10 cellular contexts compared by ENCODE assay signal in the genomic region with DNA sequence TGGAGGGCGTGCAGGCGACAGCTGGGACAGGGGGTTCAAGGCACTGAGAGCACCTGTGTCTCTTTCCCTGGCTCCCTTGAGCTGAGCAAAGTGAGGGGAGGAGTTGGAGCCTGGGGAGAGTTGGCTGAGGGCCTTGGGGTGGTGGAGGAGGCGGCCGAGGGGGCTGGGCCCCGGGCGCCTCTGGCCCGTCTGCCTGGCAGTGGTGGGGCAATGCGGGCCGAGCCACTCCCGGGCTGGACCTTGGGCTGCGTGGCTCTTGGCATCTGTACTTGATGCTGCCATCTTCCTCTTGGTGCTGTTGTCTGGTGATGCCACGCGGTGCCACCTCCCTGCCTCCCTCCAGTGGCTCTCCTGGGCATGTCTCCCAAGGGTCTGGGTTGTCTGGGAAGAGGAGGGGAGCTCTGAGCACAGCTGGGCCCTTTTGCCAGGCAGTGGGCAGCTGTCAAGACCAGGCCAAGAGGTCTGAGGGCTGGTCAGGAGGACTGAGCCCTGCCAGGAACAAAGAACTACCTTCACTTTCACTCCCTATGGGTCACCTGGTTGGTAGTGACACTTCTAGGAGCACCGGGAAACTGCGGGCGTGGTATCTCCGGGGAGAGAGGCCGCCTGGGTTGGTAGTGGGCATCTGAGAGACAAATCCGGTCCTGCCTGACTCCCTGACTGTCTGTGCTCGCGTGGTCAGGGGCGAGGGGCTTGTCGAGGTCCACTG. TPM values are rescaled to one million over a fixed set of nuclear protein-coding genes. Genes with fewer than 3 reads are reported as not detected.
DNase-seq lines count a peak whose midpoint lies in the region; FAIRE-seq and TF ChIP-seq lines count a peak whose summit lies in the region.
"Had no signal": no experiment of that assay in that cellular context is flagged by ENCODE, and none has a peak within 500 bp of the region (broad histone marks: within the 10 kb centered on the region; RNA-seq: fewer than 3 reads in every experiment).

No MANE protein-coding gene starts in this region.

- no peaks in the 10 kb centered on the region for H3K79me1 ChIP-seq in H1 (ENCODE audit: low read depth, low read length)

- H4K91ac ChIP-seq in H1 (replicated peaks; ENCODE audit: insufficient read length, low read length): no peak overlapping the region

- 77% methylated on average over 23 of the region's 23 CpGs; no CpG with 5 or more reads in 1 of the 2 experiments for WGBS in H1 (ENCODE audit: extremely low coverage in 1 of 2, insufficient coverage in 1 of 2, insufficient read length in 1 of 2, insufficient replicate concordance in 2 of 2, low coverage in 1 of 2, low lambda C conversion rate in 2 of 2, missing lambda C conversion rate in 1 of 2), 2 experiments

- H4K8ac ChIP-seq in H1 (ENCODE audit: extremely low read depth, insufficient read depth, low read length): 0 out of 2 replicates have a peak overlapping the region, but pooled peaks have one; percentile 30

- H3K4me1 ChIP-seq in MM.1S (ENCODE audit: low read length) (0 out of 2 replicates have a peak, but pooled peaks cover 4% of the 10 kb centered on the region), H1 (replicated peaks in 1 of 4; ENCODE audit: control insufficient read depth in 3 of 4, insufficient read depth in 4 of 4, low read length in 3 of 4) (peaks cover 0 to 17% (median 8%) of the 10 kb centered on the region in 4 experiments; a peak in 5 of 7 replicates), osteoblast (ENCODE audit: insufficient read depth, low read length) (no peaks in the 10 kb centered on the region), colonic mucosa (no peaks in the 10 kb centered on the region)
- H3K4me1 ChIP-seq: psoas muscle had no signal

- peak overlapping the region; percentile 27; the same call in 1 of the 2 replicates for H3K4me2 ChIP-seq in MM.1S (ENCODE audit: low read depth, low read length)
- peak overlapping the region; percentile 30 to 69; a peak in 2 of 4 replicates for H3K4me2 ChIP-seq in H1 (ENCODE audit: insufficient read depth in 1 of 2, low read depth in 2 of 2, low read length in 2 of 2)
- H3K4me2 ChIP-seq in osteoblast (ENCODE audit: insufficient read depth, low read length): no peak overlapping the region

- no peak overlapping the region for H2AFZ ChIP-seq in MM.1S (ENCODE audit: low read length)
- no peak overlapping the region for H2AFZ ChIP-seq in H1 (ENCODE audit: low read length)
- no peak overlapping the region for H2AFZ ChIP-seq in osteoblast (ENCODE audit: low read length)

- H3K9me3 ChIP-seq in MM.1S (replicated peaks; ENCODE audit: insufficient read depth, low read length) (no peaks in the 10 kb centered on the region), H1 (ENCODE audit: insufficient read depth in 2 of 2, low read depth in 1 of 2, low read length in 1 of 2) (no peaks in the 10 kb centered on the region), osteoblast (ENCODE audit: low read depth, low read length) (no peaks in the 10 kb centered on the region), colonic mucosa (no peaks in the 10 kb centered on the region)
- H3K9me3 ChIP-seq: psoas muscle had no signal

- H3K79me2 ChIP-seq in MM.1S (ENCODE audit: low read length) (peaks cover 5% of the 10 kb centered on the region; the same call in 1 of the 2 replicates), H1 (ENCODE audit: control insufficient read depth in 1 of 2, insufficient read depth in 2 of 2, low read length in 2 of 2) (no peaks in the 10 kb centered on the region), osteoblast (ENCODE audit: insufficient read depth, low read length) (no peaks in the 10 kb centered on the region)

- H2BK120ac ChIP-seq in H1 (replicated peaks; ENCODE audit: low read depth, low read length): no peak overlapping the region

- H3K4me3 ChIP-seq in MM.1S (ENCODE audit: low read length): no peak overlapping the region
- no peak overlapping the region for H3K4me3 ChIP-seq in H1 (ENCODE audit: extremely low read depth in 1 of 4, insufficient read depth in 2 of 4, low read depth in 3 of 4, low read length in 4 of 4)
- no peak overlapping the region for H3K4me3 ChIP-seq in osteoblast (ENCODE audit: insufficient read depth, low read length)
- H3K4me3 ChIP-seq in colonic mucosa: no peak overlapping the region
- H3K4me3 ChIP-seq: psoas muscle had no signal

- H4K5ac ChIP-seq in H1 (ENCODE audit: insufficient read length, low read depth, low read length): no peak overlapping the region

- TF ChIP-seq RAD21 in H1 (IDR thresholded peaks at IDR 0.05 in 1 of 2, conservative IDR thresholded peaks at IDR 0.05 in 1 of 2; ENCODE audit: low read depth in 2 of 2, low read length in 2 of 2): no peak; a peak in 1 of 4 replicates

- peak; percentile 39 for DNase-seq in DMS 273 (lab: John Stamatoyannopoulos, UW; ENCODE audit: unreplicated experiment)
- no peak for DNase-seq in DMS 273 treated with DMSO at 0.1 percent for 48 hours (lab: John Stamatoyannopoulos, UW)
- DNase-seq in MM.1S: no peak
- no peak for DNase-seq in H1 (ENCODE audit: low read depth in 1 of 2, low spot score in 2 of 2)
- DNase-seq in osteoblast (ENCODE audit: insufficient read length, low spot score, missing footprints): peak; percentile 91
- no peak for DNase-seq in stimulated activated CD4-positive, alpha-beta T cell treated with anti-CD3 and anti-CD28 coated beads, Interleukin-4, amount 100 ng/mL, for 4 hours
- no peak for DNase-seq in colonic mucosa
- no peak for DNase-seq in ecto neural progenitor cell (ENCODE audit: low spot score)

- intact Hi-C loops in colonic mucosa (cut with DNase I): loop anchor here (10.0 kb wide), 2 partner anchors 292 to 682 kb away; no protein-coding TSS in a partner anchor

- H3K4ac ChIP-seq in H1 (replicated peaks; ENCODE audit: insufficient read length, low read depth, low read length): no peak overlapping the region

- no peak overlapping the region for H3K18ac ChIP-seq in H1 (ENCODE audit: extremely low read depth, low read length)

- H3K14ac ChIP-seq in H1 (ENCODE audit: insufficient read length): no peak overlapping the region

- H2BK12ac ChIP-seq in H1 (ENCODE audit: low read depth, low read length): 0 out of 2 replicates have a peak overlapping the region, but pooled peaks have one; percentile 50

- no peak overlapping the region for H2BK20ac ChIP-seq in H1 (ENCODE audit: low read length)

- H3K9me2 ChIP-seq in MM.1S (replicated peaks; ENCODE audit: insufficient read depth, low read length): no peaks in the 10 kb centered on the region

- POLR2A ChIA-PET in H1 (lab: Charles Lee; ENCODE audit: partially characterized antibody): no interaction called here

- TF ChIP-seq EP300 in H1 (IDR thresholded peaks at IDR 0.05; ENCODE audit: borderline replicate concordance in 1 of 2, low read depth in 2 of 2, low read length in 2 of 2): no peak

- no peaks in the 10 kb centered on the region for H3K36me3 ChIP-seq in MM.1S (replicated peaks; ENCODE audit: insufficient read depth, low read length)
- no peaks in the 10 kb centered on the region for H3K36me3 ChIP-seq in H1 (ENCODE audit: control insufficient read depth in 2 of 4, insufficient read depth in 4 of 4, low read length in 3 of 4)
- no peaks in the 10 kb centered on the region for H3K36me3 ChIP-seq in osteoblast (ENCODE audit: insufficient read depth, low read length)
- no peaks in the 10 kb centered on the region for H3K36me3 ChIP-seq in colonic mucosa

- H3K23ac ChIP-seq in H1 (ENCODE audit: insufficient read length): no peak overlapping the region

- FAIRE-seq in H1 (lab: Jason Lieb, UNC): no peak
- FAIRE-seq: A204.1 had no signal

- no peak overlapping the region for H2AK5ac ChIP-seq in H1 (ENCODE audit: low read depth, low read length)

- H3F3A ChIP-seq in MM.1S (ENCODE audit: insufficient read depth, low read length): no peaks in the 10 kb centered on the region

- H3K23me2 ChIP-seq in H1 (ENCODE audit: low read depth, low read length): peaks cover 5% of the 10 kb centered on the region; the same call in 1 of the 2 replicates

- CTCF ChIA-PET in H1 (lab: Charles Lee; ENCODE audit: partially characterized antibody): interaction anchor here (0.8 to 4.5 kb wide), 17 partner anchors 8 to 433 kb away, joined by 3 to 30 read pairs (median 4); no protein-coding TSS in a partner anchor

- no peak for TF ChIP-seq POLR2A in H1 (IDR thresholded peaks at IDR 0.05; ENCODE audit: control extremely low read depth in 1 of 2, low read depth in 2 of 2, low read length in 2 of 2)

- H3K27me3 ChIP-seq in MM.1S (replicated peaks; ENCODE audit: insufficient read depth, low read length) (no peaks in the 10 kb centered on the region), H1 (replicated peaks in 1 of 4; ENCODE audit: control insufficient read depth in 3 of 4, extremely low read depth in 1 of 4, insufficient read depth in 3 of 4, low read length in 3 of 4) (peaks cover 0 to 22% (median 12%) of the 10 kb centered on the region in 4 experiments; a peak in 5 of 7 replicates), osteoblast (ENCODE audit: insufficient read depth, low read length) (peaks cover 18% of the 10 kb centered on the region), colonic mucosa (peaks cover 41% of the 10 kb centered on the region)

- no peaks in the 10 kb centered on the region for H4K20me1 ChIP-seq in MM.1S (ENCODE audit: insufficient read depth, low read length)
- H4K20me1 ChIP-seq in H1 (replicated peaks in 1 of 2; ENCODE audit: control insufficient read depth in 1 of 2, insufficient read depth in 2 of 2, low read length in 2 of 2): peaks cover 0 to 4% of the 10 kb centered on the region in 2 experiments
- no peaks in the 10 kb centered on the region for H4K20me1 ChIP-seq in osteoblast (ENCODE audit: insufficient read depth, low read length)

- H3K27ac ChIP-seq in MM.1S (ENCODE audit: low read length) (no peak overlapping the region), H1 (ENCODE audit: low read depth, low read length) (no peak overlapping the region), osteoblast (ENCODE audit: low read depth, low read length) (no peak overlapping the region), colonic mucosa (no peak overlapping the region)
- H3K27ac ChIP-seq: psoas muscle had no signal

- TF ChIP-seq CTCF in MM.1S (IDR thresholded peaks at IDR 0.05; ENCODE audit: low read length) (peak; percentile 11; the same call in 1 of the 2 replicates), H1 (IDR thresholded peaks at IDR 0.05; ENCODE audit: control extremely low read depth in 1 of 3, insufficient read depth in 1 of 3, low read depth in 1 of 3, low read length in 3 of 3) (peak; percentile 4 to 22 (median 17); a peak in 3 of 4 replicates), osteoblast (IDR thresholded peaks at IDR 0.05; ENCODE audit: extremely low read depth, low read depth, low read length) (no peak), colonic mucosa (IDR thresholded peaks at IDR 0.05) (no peak)

- H2BK15ac ChIP-seq in H1 (ENCODE audit: low read length): peak overlapping the region; percentile 88; the same call in 1 of the 2 replicates

- no peak overlapping the region for H2BK5ac ChIP-seq in H1 (ENCODE audit: low read depth, low read length)

- no peak overlapping the region for H3K9ac ChIP-seq in MM.1S (ENCODE audit: low read length)
- no peak overlapping the region for H3K9ac ChIP-seq in H1 (replicated peaks in 1 of 4; ENCODE audit: extremely low read depth in 1 of 4, low read depth in 3 of 4, low read length in 3 of 4)
- H3K9ac ChIP-seq in colonic mucosa (ENCODE audit: low read depth in 2 of 2, low read length in 2 of 2): no peak overlapping the region

- no peak overlapping the region for H3K56ac ChIP-seq in H1 (replicated peaks; ENCODE audit: insufficient read length, low read depth, low read length)

RNA-seq across cellular contexts. Expression of a gene that starts 1.3 kb away (rescaled TPM):
- 2.4 and 2.9 TPM in 2 replicates for total RNA-seq in H1 (2021; fragmentation: NEBNext Ultra II Directional; extraction: Animal tissue kit (Norgen Biotek cat#: 25700))
- 1.2 and 2.2 TPM in 2 replicates for polyA plus RNA-seq in H1 (2011; rRNA removed)
- polyA plus RNA-seq in H1 (2011; cell fraction: cytosol; rRNA removed): 1.1 TPM
- 3.3 TPM for polyA plus RNA-seq in H1 (2011; cell fraction: nucleus; rRNA removed)
- polyA plus RNA-seq in H1 (2012, experiment 1 of 2): 1.5 to 1.8 TPM (median 1.6 TPM) in 4 replicates
- polyA plus RNA-seq in H1 (2012, experiment 2 of 2): 0.89 TPM
- 2.0 TPM for polyA plus RNA-seq in H1 (2013, experiment 1 of 2)
- polyA plus RNA-seq in H1 (2013, experiment 2 of 2): 2.2 TPM
- polyA minus RNA-seq in H1 (2011; rRNA and poly(A)+ RNA removed): 2.3 and 4.4 TPM in 2 replicates
- polyA minus RNA-seq in H1 (2011; cell fraction: cytosol; rRNA and poly(A)+ RNA removed): 2.8 TPM
- 4.5 TPM for polyA minus RNA-seq in H1 (2011; cell fraction: nucleus; rRNA and poly(A)+ RNA removed)
- total RNA-seq in osteoblast (under 0.01 and 0.29 TPM in 2 replicates), colonic mucosa (under 1 TPM; 0.10 to 0.21 TPM)

Comparison
In these comparisons a context has a peak if more than half of its experiments do, and no peak if none do; other contexts are left out.
1. DNase-seq: peak in DMS 273 (single experiment) and osteoblast (single experiment); none in DMS 273 treated with DMSO at 0.1 percent for 48 hours (single experiment), MM.1S (single experiment), H1 (0 of 2), stimulated activated CD4-positive, alpha-beta T cell treated with anti-CD3 and anti-CD28 coated beads, Interleukin-4, amount 100 ng/mL, for 4 hours (0 of 2), colonic mucosa (single experiment) and ecto neural progenitor cell (single experiment).
2. CTCF ChIP-seq: peak in MM.1S (single experiment) and H1 (3 of 3); none in osteoblast (single experiment) and colonic mucosa (single experiment).